29 cellular contexts compared by ENCODE assay signal in the genomic region with DNA sequence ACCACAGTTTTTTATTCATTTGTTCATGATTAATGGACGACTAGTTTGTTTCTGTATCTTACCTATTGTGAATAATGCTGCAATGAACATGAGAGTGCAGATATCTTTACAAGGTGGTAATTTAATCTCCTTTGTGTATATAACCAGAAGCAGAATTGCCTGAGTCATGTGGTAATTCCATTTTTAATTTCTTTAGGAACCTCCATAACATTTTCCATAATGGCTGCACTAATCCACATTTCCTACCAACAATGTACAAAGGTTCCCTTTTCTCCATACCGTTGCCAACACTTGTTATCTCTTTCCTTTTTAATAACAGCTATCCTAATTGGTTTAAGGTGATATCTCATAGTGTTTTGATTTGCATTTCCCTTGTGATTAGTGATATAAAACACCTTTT. TPM values are rescaled to one million over a fixed set of nuclear protein-coding genes. Genes with fewer than 3 reads are reported as not detected.
DNase-seq lines count a peak whose midpoint lies in the region; ATAC-seq, FAIRE-seq and TF ChIP-seq lines count a peak whose summit lies in the region.
"Had no signal": no experiment of that assay in that cellular context is flagged by ENCODE, and none has a peak within 500 bp of the region (broad histone marks: within the 10 kb centered on the region; RNA-seq: fewer than 3 reads in every experiment).

No MANE protein-coding gene starts in this region.

- H3K27me3 ChIP-seq in small intestine (ENCODE audit: control insufficient read depth in 2 of 2, insufficient read depth in 2 of 2, low read length in 2 of 2) = no peaks in the 10 kb centered on the region
- H3K27me3 ChIP-seq: BE2C, BLaER1 had no signal

- H3K9me3 ChIP-seq in small intestine (ENCODE audit: control insufficient read depth, low read depth) = no peaks in the 10 kb centered on the region

- no peak for FAIRE-seq in small intestine (lab: Jason Lieb, UNC)
- FAIRE-seq: A549, GM12878, GM12892, GM18507 had no signal

- whole genome bisulfite sequencing in small intestine, 3 donors = 13 to 61% (median 30%) methylated on average over 2 of the region's 2 CpGs

- 0 out of 2 replicates have a peak overlapping the region, but pooled peaks have one; percentile 0 for H3K27ac ChIP-seq in VCaP
- peak overlapping the region in 1 of 2 donors; percentile 20 for H3K27ac ChIP-seq in small intestine (ENCODE audit: low read depth in 1 of 2, low read length in 1 of 2)
- H3K27ac ChIP-seq: 22Rv1, A549, BLaER1 had no signal

- no peak for ATAC-seq in natural killer cell
- ATAC-seq in natural killer cell treated with Interleukin-12 subunit alpha and Interleukin-12 subunit beta and Interleukin-15 and Interleukin-18, amount 100 ng/mL, for 72 hours = no peak
- ATAC-seq in left colon = peak; percentile 79
- ATAC-seq: A549, GM12878 had no signal

- intact Hi-C loops in natural killer cell (cut with micrococcal nuclease) = no loop called here
- intact Hi-C loops in left colon (cut with DNase I, micrococcal nuclease) = no loop called here

- H3K4me1 ChIP-seq in small intestine (ENCODE audit: control insufficient read depth in 2 of 2, insufficient read depth in 1 of 2, low read depth in 1 of 2, low read length in 1 of 2) = peaks cover 2 to 6% of the 10 kb centered on the region in 2 donors
- H3K4me1 ChIP-seq: A549, BE2C, BLaER1 had no signal

- H3K27ac Mint-ChIP-seq in natural killer cell = peak overlapping the region; percentile 1 to 5
- H3K27ac Mint-ChIP-seq in natural killer cell treated with Interleukin-12 subunit alpha and Interleukin-12 subunit beta and Interleukin-15 and Interleukin-18, amount 100 ng/mL, for 72 hours = peak overlapping the region in 1 of 2 donors; percentile 9

- H3K4me3 ChIP-seq in small intestine (ENCODE audit: low read depth in 1 of 2, low read length in 2 of 2) = no peak overlapping the region
- H3K4me3 ChIP-seq: A549, BLaER1, GM12878 had no signal

- H3K9me3 Mint-ChIP-seq in natural killer cell = peaks cover 0 to 2% of the 10 kb centered on the region in 2 donors
- peaks cover 4% of the 10 kb centered on the region for H3K9me3 Mint-ChIP-seq in natural killer cell treated with Interleukin-12 subunit alpha and Interleukin-12 subunit beta and Interleukin-15 and Interleukin-18, amount 100 ng/mL, for 72 hours

- no peaks in the 10 kb centered on the region for H3K36me3 Mint-ChIP-seq in natural killer cell
- H3K36me3 Mint-ChIP-seq in natural killer cell treated with Interleukin-12 subunit alpha and Interleukin-12 subunit beta and Interleukin-15 and Interleukin-18, amount 100 ng/mL, for 72 hours = peaks cover 25% of the 10 kb centered on the region

- DNase-seq in natural killer cell (no peak), left colon (no peak), small intestine (peak; percentile 86), NCI-H524 (lab: John Stamatoyannopoulos, UW) (no peak), NCI-H345 treated with DMSO at 0.1 percent for 48 hours (lab: John Stamatoyannopoulos, UW; ENCODE audit: unreplicated experiment) (no peak)
- no peak for DNase-seq in natural killer cell treated with Interleukin-12 subunit alpha and Interleukin-12 subunit beta and Interleukin-15 and Interleukin-18, amount 100 ng/mL, for 72 hours (ENCODE audit: low spot score)
- DNase-seq in activated CD4-positive, CD25-positive, alpha-beta regulatory T cell treated with anti-CD3 and anti-CD28 coated beads, Interleukin-2, amount 50 U/mL, for 72 hours = no peak
- DNase-seq: ACHN; BE2C; C1 segment of cervical spinal cord; CD4-positive, alpha-beta memory T cell; CD4-positive, CD25-positive, alpha-beta regulatory T cell; CD8-positive, alpha-beta memory T cell; COR-L47; DMS 273 treated with DMSO at 0.1 percent for 48 hours; DMS153; DMS53; DMS79; DND-41; EL; GDM1 had no signal

- H3K27me3 Mint-ChIP-seq in natural killer cell (ENCODE audit: low read depth in 2 of 2) = no peaks in the 10 kb centered on the region
- no peaks in the 10 kb centered on the region for H3K27me3 Mint-ChIP-seq in natural killer cell treated with Interleukin-12 subunit alpha and Interleukin-12 subunit beta and Interleukin-15 and Interleukin-18, amount 100 ng/mL, for 72 hours
- H3K27me3 Mint-ChIP-seq: CD4-positive, alpha-beta memory T cell; CD4-positive, CD25-positive, alpha-beta regulatory T cell; CD8-positive, alpha-beta memory T cell had no signal

- no peak for TF ChIP-seq CTCF in natural killer cell (IDR thresholded peaks at IDR 0.05)
- TF ChIP-seq CTCF in VCaP (conservative IDR thresholded peaks at IDR 0.05) = no peak

- H3K4me1 Mint-ChIP-seq in natural killer cell = peaks cover 53 to 60% of the 10 kb centered on the region in 2 donors
- H3K4me1 Mint-ChIP-seq in natural killer cell treated with Interleukin-12 subunit alpha and Interleukin-12 subunit beta and Interleukin-15 and Interleukin-18, amount 100 ng/mL, for 72 hours (ENCODE audit: low read depth in 2 of 2) = peaks cover 46 to 52% of the 10 kb centered on the region in 2 donors

- H3K36me3 ChIP-seq in small intestine (ENCODE audit: control insufficient read depth in 2 of 2, insufficient read depth in 2 of 2, low read length in 2 of 2) = no peaks in the 10 kb centered on the region
- H3K36me3 ChIP-seq: BE2C had no signal

- H3K4me3 Mint-ChIP-seq in natural killer cell = no peak overlapping the region
- H3K4me3 Mint-ChIP-seq in natural killer cell treated with Interleukin-12 subunit alpha and Interleukin-12 subunit beta and Interleukin-15 and Interleukin-18, amount 100 ng/mL, for 72 hours = no peak overlapping the region
- H3K4me3 Mint-ChIP-seq: CD14-positive monocyte; CD4-positive, CD25-positive, alpha-beta regulatory T cell; CD8-positive, alpha-beta memory T cell had no signal

RNA-seq across cellular contexts. Expression of a gene that starts 36.5 kb away (rescaled TPM):
- total RNA-seq in natural killer cell (100 to 1,000 TPM; 122 to 149 (median 124) TPM), left colon (10 to 100 TPM; 34.2 to 38.9 TPM)
- 100 to 1,000 TPM in 1 of 2 donors, 10 to 100 TPM in 1; 84.1 to 139 TPM for total RNA-seq in natural killer cell treated with Interleukin-12 subunit alpha and Interleukin-12 subunit beta and Interleukin-15 and Interleukin-18, amount 100 ng/mL, for 72 hours
- 10 to 100 TPM; 13.8 to 21.9 (median 18.9) TPM for polyA plus RNA-seq in small intestine
